8 cellular contexts compared by ENCODE assay signal in the genomic region with DNA sequence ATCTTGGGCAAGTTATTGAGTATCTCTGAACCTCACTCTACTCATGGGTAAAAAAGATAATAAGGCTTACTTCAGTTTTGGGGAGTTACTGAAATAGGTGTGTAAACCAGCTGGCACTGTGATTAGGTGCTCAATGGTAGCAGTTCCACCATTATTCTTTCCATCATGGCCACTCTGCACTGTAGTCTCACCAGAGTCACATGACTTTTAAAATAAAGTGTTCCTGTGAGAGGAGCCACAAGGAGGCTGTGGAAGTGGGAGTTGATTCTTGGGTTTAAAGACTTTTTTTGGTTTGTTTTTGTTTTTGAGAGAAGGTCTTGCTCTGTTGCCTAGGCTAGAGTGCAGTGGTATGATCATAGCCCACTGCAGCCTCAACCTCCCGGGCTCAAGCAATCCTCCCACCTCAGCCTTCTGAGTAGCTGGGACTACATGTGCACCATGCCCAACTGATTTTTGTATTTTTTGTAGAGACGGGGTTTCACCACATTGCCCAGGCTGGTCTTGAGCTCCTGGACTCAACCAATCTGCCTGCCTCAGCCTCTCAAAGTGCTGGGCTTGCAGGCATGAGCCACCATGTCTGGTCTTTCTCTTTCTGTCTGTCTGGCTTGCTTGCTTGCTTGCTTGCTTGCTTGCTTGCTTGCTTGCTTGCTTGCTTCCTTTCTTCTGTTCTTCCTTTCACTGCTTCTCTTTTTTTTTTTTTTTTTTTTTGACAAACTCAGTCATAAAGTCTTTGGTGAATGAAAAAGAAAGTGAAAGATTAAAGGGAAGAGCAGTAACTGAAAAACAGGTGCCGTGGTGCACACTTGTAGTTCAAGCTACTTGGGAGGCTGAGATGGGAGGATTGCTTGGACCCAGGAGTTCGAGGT. TPM values are rescaled to one million over a fixed set of nuclear protein-coding genes. Genes with fewer than 3 reads are reported as not detected.
A peak's percentile ranks its signal among the peaks of the same experiment; 100 is the strongest.
DNase-seq lines count a peak whose midpoint lies in the region; ATAC-seq, FAIRE-seq and TF ChIP-seq lines count a peak whose summit lies in the region.

No MANE protein-coding gene starts in this region.

- peak overlapping the region; percentile 76 for H3K4me3 Mint-ChIP-seq in activated CD4-positive, alpha-beta T cell treated with anti-CD3 and anti-CD28 coated beads, Interleukin-2, amount 10 ng/mL, durations not matched to agents 7 days and 5 days

- H3K4me1 Mint-ChIP-seq in activated CD4-positive, alpha-beta T cell treated with anti-CD3 and anti-CD28 coated beads, Interleukin-2, amount 10 ng/mL, durations not matched to agents 7 days and 5 days = peaks cover 86% of the 10 kb centered on the region

- H3K9me3 ChIP-seq in heart right ventricle = no peaks in the 10 kb centered on the region

- no peak for TF ChIP-seq POLR2A in GM12891 (IDR thresholded peaks at IDR 0.05; ENCODE audit: low read depth, low read length)

- H3K4me1 ChIP-seq in heart right ventricle = peaks cover 0 to 19% (median 0%) of the 10 kb centered on the region in 9 donors

- no peak for FAIRE-seq in GM12891 (lab: Jason Lieb, UNC)

- no peak for TF ChIP-seq CTCF in heart right ventricle (IDR thresholded peaks at IDR 0.05)

- CTCF ChIA-PET in activated CD4-positive, alpha-beta T cell treated with anti-CD3 and anti-CD28 coated beads, Interleukin-2, amount 10 ng/mL, durations not matched to agents 7 days and 5 days (lab: Charles Lee) = interaction anchor here (0.6 to 2.2 kb wide), 3 partner anchors 10 to 60 kb away, joined by 3 to 7 read pairs (median 3); no protein-coding TSS in a partner anchor

- peaks cover 22% of the 10 kb centered on the region for H3K36me3 Mint-ChIP-seq in activated CD4-positive, alpha-beta T cell treated with anti-CD3 and anti-CD28 coated beads, Interleukin-2, amount 10 ng/mL, durations not matched to agents 7 days and 5 days (ENCODE audit: low read depth)

- H3K4me3 ChIP-seq in heart right ventricle = peak overlapping the region in 1 of 10 donors; percentile 19

- H3K36me3 ChIP-seq in heart right ventricle = no peaks in the 10 kb centered on the region

- no peaks in the 10 kb centered on the region for H3K27me3 Mint-ChIP-seq in activated CD4-positive, alpha-beta T cell treated with anti-CD3 and anti-CD28 coated beads, Interleukin-2, amount 10 ng/mL, durations not matched to agents 7 days and 5 days

- peak; percentile 50 for ATAC-seq in GM19328 (IDR thresholded peaks at IDR 0.05; ENCODE audit: unreplicated experiment)
- peak; percentile 51 for ATAC-seq in HG03135 (IDR thresholded peaks at IDR 0.05; ENCODE audit: unreplicated experiment)
- no peak for ATAC-seq in heart right ventricle

- WGBS in heart right ventricle, 2 donors = 93% methylated on average over 4 of the region's 4 CpGs

- H3K27ac Mint-ChIP-seq in activated CD4-positive, alpha-beta T cell treated with anti-CD3 and anti-CD28 coated beads, Interleukin-2, amount 10 ng/mL, durations not matched to agents 7 days and 5 days = peak overlapping the region; percentile 100

- peak overlapping the region in 1 of 10 donors; percentile 76 for H3K27ac ChIP-seq in heart right ventricle

- intact Hi-C loops in heart right ventricle (cut with DNase I) = loop anchor here in 1 of 10 donors (10.0 kb wide), 1 partner anchor 107 kb away; no protein-coding TSS in a partner anchor

- peaks cover 2% of the 10 kb centered on the region for H3K9me3 Mint-ChIP-seq in activated CD4-positive, alpha-beta T cell treated with anti-CD3 and anti-CD28 coated beads, Interleukin-2, amount 10 ng/mL, durations not matched to agents 7 days and 5 days

- peak; percentile 64 for DNase-seq in activated CD4-positive, alpha-beta T cell treated with anti-CD3 and anti-CD28 coated beads, Interleukin-2, amount 10 ng/mL, durations not matched to agents 7 days and 5 days
- peak; percentile 35 to 41 for DNase-seq in stimulated activated CD4-positive, alpha-beta T cell treated with anti-CD3 and anti-CD28 coated beads, Interleukin-2, amount 100 ng/mL, for 24 hours
- DNase-seq in ureter (ENCODE audit: low spot score) (no peak), NCI-H187 treated with DMSO at 0.1 percent for 48 hours (lab: John Stamatoyannopoulos, UW) (no peak), heart right ventricle (no peak), GM12891 (ENCODE audit: insufficient read length, low spot score) (no peak)

- POLR2A ChIA-PET in activated CD4-positive, alpha-beta T cell treated with anti-CD3 and anti-CD28 coated beads, Interleukin-2, amount 10 ng/mL, durations not matched to agents 7 days and 5 days (lab: Charles Lee) = interaction anchor here (0.6 to 1.7 kb wide), 3 partner anchors 21 to 469 kb away, joined by 3 to 5 read pairs (median 4); partner anchors contain the start of gene ACVR1

- H3K27me3 ChIP-seq in heart right ventricle = no peaks in the 10 kb centered on the region

TF ChIP-seq in GM12891, 5 proteins besides CTCF, POLR2A, EP300 and RAD21:
- TF ChIP-seq SPI1 (IDR thresholded peaks at IDR 0.05; ENCODE audit: low read depth, low read length) (no peak), POU2F2 (IDR thresholded peaks at IDR 0.05; ENCODE audit: low read depth, low read length) (no peak), PAX5 (IDR thresholded peaks at IDR 0.05; ENCODE audit: insufficient read depth, low read length, severe bottlenecking) (no peak), POLR2AphosphoS5 (IDR thresholded peaks at IDR 0.05; ENCODE audit: low read depth, low read length) (no peak), TAF1 (IDR thresholded peaks at IDR 0.05; ENCODE audit: low read depth, low read length) (no peak)

RNA-seq across cellular contexts. Expression of gene ACVR1, which starts 21.2 kb away (rescaled TPM):
- 10 to 100 TPM; 26.0 to 29.6 TPM for total RNA-seq in activated CD4-positive, alpha-beta T cell treated with anti-CD3 and anti-CD28 coated beads, Interleukin-2, amount 10 ng/mL, durations not matched to agents 7 days and 5 days
- total RNA-seq in ureter (31.7 TPM), heart right ventricle (10 to 100 TPM; 15.6 to 32.7 (median 23.0) TPM)
- polyA plus RNA-seq in heart right ventricle = 10 to 100 TPM in 1 of 2 donors, 1 to 10 TPM in 1; 4.2 to 13.1 TPM
- 0.18 TPM for polyA plus RNA-seq in GM12891 (2012; ENCODE audit: low read depth, missing spikeins)

Comparison
In these comparisons a context has a peak if more than half of its experiments do, and no peak if none do; other contexts are left out.
1. ATAC-seq: peak in GM19328 (single experiment) and HG03135 (single experiment); none in heart right ventricle (0 of 8).
2. DNase-seq: peak in activated CD4-positive, alpha-beta T cell treated with anti-CD3 and anti-CD28 coated beads, Interleukin-2, amount 10 ng/mL, durations not matched to agents 7 days and 5 days (single experiment) and stimulated activated CD4-positive, alpha-beta T cell treated with anti-CD3 and anti-CD28 coated beads, Interleukin-2, amount 100 ng/mL, for 24 hours (2 of 2); none in ureter (single experiment), NCI-H187 treated with DMSO at 0.1 percent for 48 hours (single experiment), heart right ventricle (0 of 2) and GM12891 (single experiment).